In genomic region chr10:132865236-132865635, GRCh38 we compare ENCODE assay signal across 19 cellular contexts.
DNase-seq lines count a peak whose midpoint lies in the region; ATAC-seq and TF ChIP-seq lines count a peak whose summit lies in the region.
"Had no signal": no experiment of that assay in that cellular context is flagged by ENCODE, and none has a peak within 500 bp of the region (broad histone marks: within the 10 kb centered on the region; RNA-seq: fewer than 3 reads in every experiment).

No MANE protein-coding gene starts in this region.

- no peak overlapping the region for H3K4me3 Mint-ChIP-seq in activated naive CD8-positive, alpha-beta T cell treated with anti-CD3 and anti-CD28 coated beads, Interleukin-2, amount 10 ng/mL, durations not matched to agents 7 days and 5 days
- H3K4me3 Mint-ChIP-seq in activated naive CD8-positive, alpha-beta T cell treated with anti-CD3 and anti-CD28 coated beads for 36 hours: no peak overlapping the region
- H3K4me3 Mint-ChIP-seq in activated B cell treated with CpG ODN at 0.5 μM for 24 hours (no peak overlapping the region), nephron progenitor cell (no peak overlapping the region)
- H3K4me3 Mint-ChIP-seq in activated T-helper 2 cell treated with anti-CD3 and anti-CD28 coated beads, Interferon-gamma antibody, Interleukin-2, Interleukin-4, amounts not matched to agents 10 μg/mL and 5 μg/mL and 100 μg/mL, durations not matched to agents 14 hours and 24 hours and 36 hours (ENCODE audit: low read depth): no peak overlapping the region
- H3K4me3 Mint-ChIP-seq: CD4-positive, alpha-beta memory T cell; stimulated activated memory B cell treated with anti-CD40 and anti-IgM and Interleukin-4, amounts not matched to agents 10 μg/mL and 1 μg/mL and 100 μg/mL, for 72 hours had no signal

- intact Hi-C loops in activated B cell treated with CpG ODN at 0.5 μM for 24 hours (cut with micrococcal nuclease): no loop called here
- intact Hi-C loops in activated T-helper 2 cell treated with anti-CD3 and anti-CD28 coated beads, Interferon-gamma antibody, Interleukin-2, Interleukin-4, amounts not matched to agents 10 μg/mL and 5 μg/mL and 100 μg/mL, durations not matched to agents 14 hours and 24 hours and 36 hours (cut with micrococcal nuclease): no loop called here

- CTCF ChIA-PET in activated B cell treated with CpG ODN at 0.5 μM for 24 hours (lab: Charles Lee): no interaction called here

- ATAC-seq in activated naive CD8-positive, alpha-beta T cell treated with anti-CD3 and anti-CD28 coated beads, Interleukin-2, amount 10 ng/mL, durations not matched to agents 7 days and 5 days (ENCODE audit: low read depth): peak; percentile 31
- ATAC-seq in activated B cell treated with CpG ODN at 0.5 μM for 24 hours (ENCODE audit: low read depth): no peak
- ATAC-seq: foreskin keratinocyte had no signal

- TF ChIP-seq CTCF in activated B cell treated with CpG ODN at 0.5 μM for 24 hours (IDR thresholded peaks at IDR 0.05): no peak
- TF ChIP-seq CTCF in nephron progenitor cell (IDR thresholded peaks at IDR 0.05): no peak

- no peaks in the 10 kb centered on the region for H3K36me3 Mint-ChIP-seq in activated naive CD8-positive, alpha-beta T cell treated with anti-CD3 and anti-CD28 coated beads, Interleukin-2, amount 10 ng/mL, durations not matched to agents 7 days and 5 days
- no peaks in the 10 kb centered on the region for H3K36me3 Mint-ChIP-seq in activated naive CD8-positive, alpha-beta T cell treated with anti-CD3 and anti-CD28 coated beads for 36 hours
- H3K36me3 Mint-ChIP-seq in activated B cell treated with CpG ODN at 0.5 μM for 24 hours (ENCODE audit: low read depth): no peaks in the 10 kb centered on the region
- H3K36me3 Mint-ChIP-seq in nephron progenitor cell (ENCODE audit: low read depth): no peaks in the 10 kb centered on the region
- H3K36me3 Mint-ChIP-seq in activated T-helper 2 cell treated with anti-CD3 and anti-CD28 coated beads, Interferon-gamma antibody, Interleukin-2, Interleukin-4, amounts not matched to agents 10 μg/mL and 5 μg/mL and 100 μg/mL, durations not matched to agents 14 hours and 24 hours and 36 hours (ENCODE audit: low read depth): no peaks in the 10 kb centered on the region
- H3K36me3 Mint-ChIP-seq: CD4-positive, alpha-beta memory T cell; stimulated activated memory B cell treated with anti-CD40 and anti-IgM and Interleukin-4, amounts not matched to agents 10 μg/mL and 1 μg/mL and 100 μg/mL, for 72 hours had no signal

- no peaks in the 10 kb centered on the region for H3K9me3 Mint-ChIP-seq in activated naive CD8-positive, alpha-beta T cell treated with anti-CD3 and anti-CD28 coated beads, Interleukin-2, amount 10 ng/mL, durations not matched to agents 7 days and 5 days
- no peaks in the 10 kb centered on the region for H3K9me3 Mint-ChIP-seq in activated naive CD8-positive, alpha-beta T cell treated with anti-CD3 and anti-CD28 coated beads for 36 hours
- H3K9me3 Mint-ChIP-seq in activated B cell treated with CpG ODN at 0.5 μM for 24 hours (peaks cover 3% of the 10 kb centered on the region), nephron progenitor cell (peaks cover 4% of the 10 kb centered on the region)
- H3K9me3 Mint-ChIP-seq in activated T-helper 2 cell treated with anti-CD3 and anti-CD28 coated beads, Interferon-gamma antibody, Interleukin-2, Interleukin-4, amounts not matched to agents 10 μg/mL and 5 μg/mL and 100 μg/mL, durations not matched to agents 14 hours and 24 hours and 36 hours: no peaks in the 10 kb centered on the region
- H3K9me3 Mint-ChIP-seq: stimulated activated memory B cell treated with anti-CD40 and anti-IgM and Interleukin-4, amounts not matched to agents 10 μg/mL and 1 μg/mL and 100 μg/mL, for 72 hours had no signal

- POLR2A ChIA-PET in activated naive CD8-positive, alpha-beta T cell treated with anti-CD3 and anti-CD28 coated beads, Interleukin-2, amount 10 ng/mL, durations not matched to agents 7 days and 5 days (lab: Charles Lee): no interaction called here
- POLR2A ChIA-PET in activated B cell treated with CpG ODN at 0.5 μM for 24 hours (lab: Charles Lee): no interaction called here

- peaks cover 10% of the 10 kb centered on the region for H3K4me1 Mint-ChIP-seq in activated naive CD8-positive, alpha-beta T cell treated with anti-CD3 and anti-CD28 coated beads, Interleukin-2, amount 10 ng/mL, durations not matched to agents 7 days and 5 days
- H3K4me1 Mint-ChIP-seq in activated naive CD8-positive, alpha-beta T cell treated with anti-CD3 and anti-CD28 coated beads for 36 hours: peaks cover 14% of the 10 kb centered on the region
- H3K4me1 Mint-ChIP-seq in activated B cell treated with CpG ODN at 0.5 μM for 24 hours (no peaks in the 10 kb centered on the region), nephron progenitor cell (peaks cover 69% of the 10 kb centered on the region)
- peaks cover 2% of the 10 kb centered on the region for H3K4me1 Mint-ChIP-seq in activated T-helper 2 cell treated with anti-CD3 and anti-CD28 coated beads, Interferon-gamma antibody, Interleukin-2, Interleukin-4, amounts not matched to agents 10 μg/mL and 5 μg/mL and 100 μg/mL, durations not matched to agents 14 hours and 24 hours and 36 hours (ENCODE audit: low read depth)
- H3K4me1 Mint-ChIP-seq: stimulated activated memory B cell treated with anti-CD40 and anti-IgM and Interleukin-4, amounts not matched to agents 10 μg/mL and 1 μg/mL and 100 μg/mL, for 72 hours had no signal

- no peak overlapping the region for H3K27ac Mint-ChIP-seq in activated naive CD8-positive, alpha-beta T cell treated with anti-CD3 and anti-CD28 coated beads, Interleukin-2, amount 10 ng/mL, durations not matched to agents 7 days and 5 days
- no peak overlapping the region for H3K27ac Mint-ChIP-seq in activated naive CD8-positive, alpha-beta T cell treated with anti-CD3 and anti-CD28 coated beads for 36 hours
- H3K27ac Mint-ChIP-seq in activated B cell treated with CpG ODN at 0.5 μM for 24 hours (no peak overlapping the region), nephron progenitor cell (no peak overlapping the region)
- H3K27ac Mint-ChIP-seq in activated T-helper 2 cell treated with anti-CD3 and anti-CD28 coated beads, Interferon-gamma antibody, Interleukin-2, Interleukin-4, amounts not matched to agents 10 μg/mL and 5 μg/mL and 100 μg/mL, durations not matched to agents 14 hours and 24 hours and 36 hours: no peak overlapping the region
- H3K27ac Mint-ChIP-seq: CD4-positive, alpha-beta memory T cell; stimulated activated memory B cell treated with anti-CD40 and anti-IgM and Interleukin-4, amounts not matched to agents 10 μg/mL and 1 μg/mL and 100 μg/mL, for 72 hours had no signal

- H3K27me3 Mint-ChIP-seq in activated naive CD8-positive, alpha-beta T cell treated with anti-CD3 and anti-CD28 coated beads, Interleukin-2, amount 10 ng/mL, durations not matched to agents 7 days and 5 days: peaks cover 1% of the 10 kb centered on the region
- H3K27me3 Mint-ChIP-seq in activated naive CD8-positive, alpha-beta T cell treated with anti-CD3 and anti-CD28 coated beads for 36 hours: peaks cover 16% of the 10 kb centered on the region
- H3K27me3 Mint-ChIP-seq in activated B cell treated with CpG ODN at 0.5 μM for 24 hours (peaks cover 21% of the 10 kb centered on the region), nephron progenitor cell (ENCODE audit: low read depth, poor library complexity) (peaks cover 14% of the 10 kb centered on the region)
- no peaks in the 10 kb centered on the region for H3K27me3 Mint-ChIP-seq in activated T-helper 2 cell treated with anti-CD3 and anti-CD28 coated beads, Interferon-gamma antibody, Interleukin-2, Interleukin-4, amounts not matched to agents 10 μg/mL and 5 μg/mL and 100 μg/mL, durations not matched to agents 14 hours and 24 hours and 36 hours (ENCODE audit: low read depth)

- peak; percentile 27 for DNase-seq in activated naive CD8-positive, alpha-beta T cell treated with anti-CD3 and anti-CD28 coated beads, Interleukin-2, amount 10 ng/mL, durations not matched to agents 7 days and 5 days
- no peak for DNase-seq in activated naive CD8-positive, alpha-beta T cell treated with anti-CD3 and anti-CD28 coated beads for 36 hours
- DNase-seq in activated B cell treated with CpG ODN at 0.5 μM for 24 hours (peak; percentile 7), nephron progenitor cell (peak; percentile 34), ureter (ENCODE audit: low spot score) (peak; percentile 39), A172 (ENCODE audit: low spot score) (no peak), HuH-7.5 (ENCODE audit: low spot score) (no peak)
- no peak for DNase-seq in activated T-helper 2 cell treated with anti-CD3 and anti-CD28 coated beads, Interferon-gamma antibody, Interleukin-2, Interleukin-4, amounts not matched to agents 10 μg/mL and 5 μg/mL and 100 μg/mL, durations not matched to agents 14 hours and 24 hours and 36 hours (ENCODE audit: low spot score)
- DNase-seq: caudate nucleus; CD4-positive, alpha-beta memory T cell; DMS53; foreskin keratinocyte; IMR-90; MG63; NCI-H1436 treated with DMSO at 0.1 percent for 48 hours; NCI-H69; nucleus accumbens; testis had no signal

Comparison
In these comparisons a context has a peak if more than half of its experiments do, and no peak if none do; other contexts are left out.
1. DNase-seq: peak in activated naive CD8-positive, alpha-beta T cell treated with anti-CD3 and anti-CD28 coated beads, Interleukin-2, amount 10 ng/mL, durations not matched to agents 7 days and 5 days (single experiment), activated B cell treated with CpG ODN at 0.5 μM for 24 hours (single experiment), nephron progenitor cell (single experiment) and ureter (single experiment); none in activated naive CD8-positive, alpha-beta T cell treated with anti-CD3 and anti-CD28 coated beads for 36 hours (single experiment), activated T-helper 2 cell treated with anti-CD3 and anti-CD28 coated beads, Interferon-gamma antibody, Interleukin-2, Interleukin-4, amounts not matched to agents 10 μg/mL and 5 μg/mL and 100 μg/mL, durations not matched to agents 14 hours and 24 hours and 36 hours (single experiment), A172 (single experiment) and HuH-7.5 (single experiment).